In genomic region chr1:113834716-113835115, GRCh38 we compare ENCODE assay signal across 24 cellular contexts. TPM values are rescaled to one million over a fixed set of nuclear protein-coding genes. Genes with fewer than 3 reads are reported as not detected.
"Had no signal": no experiment of that assay in that cellular context is flagged by ENCODE, and none has a peak within 500 bp of the region (broad histone marks: within the 10 kb centered on the region; RNA-seq: fewer than 3 reads in every experiment).

No MANE protein-coding gene starts in this region.

- H3K4me3 ChIP-seq: esophagus muscularis mucosa, lower lobe of right lung, ovary, psoas muscle, skin epidermis, spleen, testis, tibial artery had no signal

- DNase-seq: cortex of kidney; effector CD4-positive, alpha-beta T cell; foreskin melanocyte; hypothalamus; immature natural killer cell; islet precursor cell; kidney glomerular epithelial cell; left ventricle myocardium superior; lower lobe of right lung; natural killer cell; occipital lobe; ovary; psoas muscle; right cardiac atrium; spleen; stimulated activated CD4-positive, alpha-beta T cell treated with anti-CD3 and anti-CD28 coated beads, Interleukin-4, amount 100 ng/mL, for 4 hours; stimulated activated naive CD8-positive, alpha-beta T cell treated with anti-CD3 and anti-CD28 coated beads, Interleukin-15, Interleukin-2, amounts not matched to agents 100 U/mL and 50 U/mL, for 24 hours; substantia nigra; testis; tibial artery had no signal

- H3K36me3 ChIP-seq: esophagus muscularis mucosa, ovary, tibial artery had no signal

- ATAC-seq: left ventricle myocardium superior; lower lobe of right lung; psoas muscle; right cardiac atrium; stimulated activated memory B cell treated with anti-CD40 and anti-IgM and Interleukin-4, amounts not matched to agents 10 μg/mL and 1 μg/mL and 100 μg/mL, for 72 hours; stimulated activated naive CD8-positive, alpha-beta T cell treated with anti-CD3 and anti-CD28 coated beads, Interleukin-15, Interleukin-2, amounts not matched to agents 100 U/mL and 50 U/mL, for 24 hours had no signal

- H3K27me3 ChIP-seq: esophagus muscularis mucosa, ovary, spleen, testis, tibial artery had no signal

RNA-seq across cellular contexts. Expression of gene PTPN22, which starts 36.8 kb away (rescaled TPM):
- total RNA-seq: epithelial cell of proximal tubule had no signal

RNA-seq across cellular contexts. Expression of gene BCL2L15, which starts 52.7 kb away (rescaled TPM):
- total RNA-seq: left ventricle myocardium superior had no signal
